In the genomic region with DNA sequence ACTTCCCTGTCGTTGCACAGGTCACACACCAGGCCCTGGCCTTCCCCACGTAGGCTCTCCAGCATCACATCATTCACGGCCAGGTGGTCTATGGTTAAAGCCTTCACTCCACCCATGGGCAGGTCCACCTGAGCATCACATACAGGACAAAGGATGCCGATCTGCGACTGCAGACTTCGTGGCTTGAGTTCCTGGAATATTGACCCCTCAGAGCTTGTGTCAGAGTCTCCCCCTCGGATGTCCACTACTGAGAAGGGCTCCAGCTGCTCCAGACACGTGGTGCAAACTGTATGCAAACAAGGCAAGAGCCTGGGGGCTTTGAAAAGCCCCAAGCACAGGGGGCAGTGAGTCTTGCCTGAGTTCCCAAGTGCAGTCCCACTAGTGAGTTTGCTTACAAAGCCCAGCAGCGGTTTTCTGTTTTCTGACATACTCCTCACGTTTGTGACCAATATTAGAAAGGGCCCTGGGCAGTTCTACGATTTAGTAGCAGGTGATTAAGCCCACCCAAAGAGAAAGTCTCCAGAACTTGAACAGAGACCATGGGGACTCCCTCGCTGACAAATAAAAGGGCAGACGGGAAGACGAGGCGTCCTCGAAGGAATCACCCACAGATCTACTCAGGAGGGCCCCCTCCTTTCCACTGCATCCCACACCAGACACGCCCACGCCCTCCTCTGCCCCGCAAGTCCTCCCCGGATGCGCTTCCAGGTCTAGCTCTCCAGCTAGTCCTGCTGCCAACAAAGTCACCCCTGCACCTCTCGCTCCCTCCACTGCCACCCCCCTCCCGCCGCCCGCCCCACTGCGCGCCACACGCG, we compare ENCODE assay signal across 8 cellular contexts. TPM values are rescaled to one million over a fixed set of nuclear protein-coding genes. Genes with fewer than 3 reads are reported as not detected.
DNase-seq lines count a peak whose midpoint lies in the region; ATAC-seq and TF ChIP-seq lines count a peak whose summit lies in the region.

No MANE protein-coding gene starts in this region.

- no peaks in the 10 kb centered on the region for H3K9me3 ChIP-seq in lung (ENCODE audit: control insufficient read depth in 2 of 2, insufficient read depth in 1 of 2, low read length in 1 of 2)
- no peaks in the 10 kb centered on the region for H3K9me3 ChIP-seq in upper lobe of right lung

- H3K27me3 ChIP-seq in lung (ENCODE audit: control insufficient read depth, insufficient read depth), result no peaks in the 10 kb centered on the region
- no peaks in the 10 kb centered on the region for H3K27me3 ChIP-seq in upper lobe of right lung

- peak overlapping the region; percentile 84 for H3K4me3 Mint-ChIP-seq in chondrocyte (ENCODE audit: unreplicated experiment)

- H3K27me3 Mint-ChIP-seq in chondrocyte (ENCODE audit: low read depth), result no peaks in the 10 kb centered on the region

- TF ChIP-seq CTCF in chondrocyte (IDR thresholded peaks at IDR 0.05) (no peak), lung (IDR thresholded peaks at IDR 0.05; ENCODE audit: control extremely low read depth, extremely low read depth) (no peak), upper lobe of right lung (IDR thresholded peaks at IDR 0.05) (no peak)

- intact Hi-C loops in Right ventricle myocardium inferior (cut with DNase I) (loop anchor here (5.0 kb wide), 3 partner anchors 116 to 246 kb away; a partner anchor contains a TSS), cardiac septum (cut with DNase I) (loop anchor here (10.0 kb wide), 2 partner anchors 244 to 484 kb away; a partner anchor contains a TSS), upper lobe of right lung (cut with DNase I) (no loop called here)

- ATAC-seq in Right ventricle myocardium inferior, result peak; percentile 48
- ATAC-seq in lung (ENCODE audit: insufficient read depth, low FRiP score), result peak; percentile 37
- ATAC-seq in upper lobe of right lung, result peak; percentile 44

- DNase-seq in Right ventricle myocardium inferior (ENCODE audit: missing footprints) (no peak), cardiac septum (ENCODE audit: low spot score) (no peak), NCI-H774 (lab: John Stamatoyannopoulos, UW) (peak; percentile 46), chondrocyte (ENCODE audit: low spot score) (no peak), lung (ENCODE audit: low spot score) (no peak), upper lobe of right lung (no peak), NOMO-1 treated with dmso at 0.1 percent for 144 hours (lab: John Stamatoyannopoulos, UW; ENCODE audit: unreplicated experiment) (no peak), SKM-1 treated with dmso at 0.1 percent for 144 hours (lab: John Stamatoyannopoulos, UW; ENCODE audit: unreplicated experiment) (no peak)

- H3K9me3 Mint-ChIP-seq in chondrocyte (ENCODE audit: low read depth), result no peaks in the 10 kb centered on the region

- H3K4me1 ChIP-seq in lung (ENCODE audit: control insufficient read depth in 2 of 2, insufficient read depth in 2 of 2, low read length in 2 of 2), result peaks cover 0 to 8% of the 10 kb centered on the region in 2 donors
- peaks cover 5% of the 10 kb centered on the region for H3K4me1 ChIP-seq in upper lobe of right lung

- no peaks in the 10 kb centered on the region for H3K36me3 ChIP-seq in lung (ENCODE audit: control insufficient read depth in 2 of 2, insufficient read depth in 2 of 2, low read length in 2 of 2)
- H3K36me3 ChIP-seq in upper lobe of right lung, result no peaks in the 10 kb centered on the region

- no peaks in the 10 kb centered on the region for H3K36me3 Mint-ChIP-seq in chondrocyte (ENCODE audit: low read depth)

- H3K4me3 ChIP-seq in lung (peak overlapping the region; percentile 52), upper lobe of right lung (peak overlapping the region; percentile 88)

- peak overlapping the region; percentile 86 for H3K27ac Mint-ChIP-seq in chondrocyte (ENCODE audit: unreplicated experiment)

- WGBS in lung, 2 donors, result 17% methylated on average over 29 of the region's 29 CpGs

- H3K27ac ChIP-seq in lung (ENCODE audit: low read depth in 1 of 2, low read length in 1 of 2) (peak overlapping the region; percentile 57 to 75), upper lobe of right lung (peak overlapping the region; percentile 93)

- peaks cover 10% of the 10 kb centered on the region for H3K4me1 Mint-ChIP-seq in chondrocyte (ENCODE audit: low read depth)

RNA-seq across cellular contexts. Expression of a gene that starts 0.6 kb away (rescaled TPM):
- total RNA-seq in Right ventricle myocardium inferior (13.3 TPM), cardiac septum (8.9 TPM), chondrocyte (5.3 to 6.3 TPM (median 6.0 TPM) in 3 replicates), lung (1 to 10 TPM; 3.1 to 6.0 TPM), upper lobe of right lung (1.7 TPM)
- polyA plus RNA-seq in lung, result 1 to 10 TPM in 1 of 2 donors, under 1 TPM in 1; 0.41 to 2.8 TPM
